In genomic region chr3:19104459-19104858, GRCh38 we compare ENCODE assay signal across 1 cellular context.
TF ChIP-seq lines count a peak whose summit lies in the region.

No MANE protein-coding gene starts in this region.

TF ChIP-seq in HepG2, 621 proteins besides CTCF, POLR2A, EP300 and RAD21 (continued from another document):
- no peak for TF ChIP-seq RNF219 (CRISPR knock-in tag; IDR thresholded peaks at IDR 0.05)
- peak; percentile 39; the same call in 1 of the 2 replicates for TF ChIP-seq MAFF (IDR thresholded peaks at IDR 0.05; ENCODE audit: low read depth, low read length)
- peak in 1 of 2 experiments; percentile 67; a peak in 2 of 4 replicates for TF ChIP-seq MAFK (conservative IDR thresholded peaks at IDR 0.05 in 1 of 2, IDR thresholded peaks at IDR 0.05 in 1 of 2; ENCODE audit: low read length in 2 of 2)
